In genomic region chr11:120759046-120759445, GRCh38 we compare ENCODE assay signal across 23 cellular contexts.
"Had no signal": no experiment of that assay in that cellular context is flagged by ENCODE, and none has a peak within 500 bp of the region (broad histone marks: within the 10 kb centered on the region; RNA-seq: fewer than 3 reads in every experiment).

No MANE protein-coding gene starts in this region.

- H3K9ac ChIP-seq: parathyroid adenoma had no signal

- H3K9me3 Mint-ChIP-seq: activated naive CD4-positive, alpha-beta T cell treated with anti-CD3 and anti-CD28 coated beads, Interleukin-2, amount 10 ng/mL, durations not matched to agents 7 days and 5 days; activated naive CD8-positive, alpha-beta T cell treated with anti-CD3 and anti-CD28 coated beads, Interleukin-2, amount 10 ng/mL, durations not matched to agents 7 days and 5 days; activated T-helper 1 cell treated with anti-CD3 and anti-CD28 coated beads, Interleukin-12 subunit alpha, Interleukin-12 subunit beta, Interleukin-2, Interleukin-4 antibody, amounts not matched to agents 30 ng/mL and 10 ng/mL and 1 ng/mL, durations not matched to agents 14 hours and 24 hours and 36 hours; dendritic cell treated with granulocyte-macrophage colony-stimulating factor and Interleukin-4, amounts not matched to agents 40 ng/mL and 50 ng/mL, for 4 days; T-helper 2 cell treated with Interferon-gamma antibody and Interleukin-4, amounts not matched to agents 5 μg/mL and 100 μg/mL, for 36 hours had no signal

- DNase-seq: activated CD4-positive, alpha-beta T cell treated with anti-CD3 and anti-CD28 coated beads for 36 hours; activated CD4-positive, CD25-positive, alpha-beta regulatory T cell; activated effector memory CD4-positive, alpha-beta T cell treated with anti-CD3 and anti-CD28 coated beads, Interleukin-2, amount 50 U/mL, for 16 hours; activated naive CD4-positive, alpha-beta T cell treated with anti-CD3 and anti-CD28 coated beads, Interleukin-2, amount 10 ng/mL, durations not matched to agents 7 days and 5 days; activated naive CD8-positive, alpha-beta T cell treated with anti-CD3 and anti-CD28 coated beads, Interleukin-2, amount 10 ng/mL, durations not matched to agents 7 days and 5 days; brain microvascular endothelial cell; effector CD4-positive, alpha-beta T cell; left cardiac atrium; left ventricle myocardium superior; naive thymus-derived CD4-positive, alpha-beta T cell; occipital lobe; stimulated activated CD4-positive, alpha-beta T cell treated with anti-CD3 and anti-CD28 coated beads, Interleukin-15, amount 100 ng/mL, for 24 hours; stimulated activated naive CD4-positive, alpha-beta T cell treated with Interleukin-2 at 50 U/mL for 16 hours; T-helper 1 cell had no signal

- H2AFZ ChIP-seq: parathyroid adenoma had no signal

- H3K4me1 Mint-ChIP-seq: activated CD4-positive, alpha-beta T cell treated with anti-CD3 and anti-CD28 coated beads for 36 hours; activated naive CD4-positive, alpha-beta T cell treated with anti-CD3 and anti-CD28 coated beads, Interleukin-2, amount 10 ng/mL, durations not matched to agents 7 days and 5 days; activated naive CD8-positive, alpha-beta T cell treated with anti-CD3 and anti-CD28 coated beads, Interleukin-2, amount 10 ng/mL, durations not matched to agents 7 days and 5 days; mesothelial cell of epicardium; naive thymus-derived CD4-positive, alpha-beta T cell had no signal

- H3K36me3 Mint-ChIP-seq: activated naive CD4-positive, alpha-beta T cell treated with anti-CD3 and anti-CD28 coated beads, Interleukin-2, amount 10 ng/mL, durations not matched to agents 7 days and 5 days; activated naive CD8-positive, alpha-beta T cell treated with anti-CD3 and anti-CD28 coated beads, Interleukin-2, amount 10 ng/mL, durations not matched to agents 7 days and 5 days; mesothelial cell of epicardium; naive thymus-derived CD4-positive, alpha-beta T cell had no signal

- H3K36me3 ChIP-seq: ascending aorta, brain microvascular endothelial cell, right atrium auricular region, tibial nerve had no signal

- H3K4me3 ChIP-seq: ascending aorta, right atrium auricular region, tibial nerve had no signal

- H3K9me3 ChIP-seq: ascending aorta, right atrium auricular region had no signal

- H3K4me1 ChIP-seq: ascending aorta, parathyroid adenoma, right atrium auricular region, tibial nerve had no signal

- H3K27ac Mint-ChIP-seq: activated CD4-positive, alpha-beta T cell treated with anti-CD3 and anti-CD28 coated beads for 36 hours; activated naive CD4-positive, alpha-beta T cell treated with anti-CD3 and anti-CD28 coated beads, Interleukin-2, amount 10 ng/mL, durations not matched to agents 7 days and 5 days; activated naive CD8-positive, alpha-beta T cell treated with anti-CD3 and anti-CD28 coated beads, Interleukin-2, amount 10 ng/mL, durations not matched to agents 7 days and 5 days; activated T-helper 1 cell treated with anti-CD3 and anti-CD28 coated beads, Interleukin-12 subunit alpha, Interleukin-12 subunit beta, Interleukin-2, Interleukin-4 antibody, amounts not matched to agents 30 ng/mL and 10 ng/mL and 1 ng/mL, durations not matched to agents 14 hours and 24 hours and 36 hours; dendritic cell treated with granulocyte-macrophage colony-stimulating factor and Interleukin-4, amounts not matched to agents 40 ng/mL and 50 ng/mL, for 4 days; mesothelial cell of epicardium; naive thymus-derived CD4-positive, alpha-beta T cell; T-helper 2 cell treated with Interferon-gamma antibody and Interleukin-4, amounts not matched to agents 5 μg/mL and 100 μg/mL, for 36 hours had no signal

- H3K79me2 ChIP-seq: parathyroid adenoma had no signal

- H3K27me3 Mint-ChIP-seq: activated naive CD4-positive, alpha-beta T cell treated with anti-CD3 and anti-CD28 coated beads, Interleukin-2, amount 10 ng/mL, durations not matched to agents 7 days and 5 days had no signal

- ATAC-seq: activated CD4-positive, alpha-beta T cell treated with anti-CD3 and anti-CD28 coated beads for 36 hours; left ventricle myocardium superior; naive thymus-derived CD4-positive, alpha-beta T cell had no signal

- H3K27ac ChIP-seq: ascending aorta, brain microvascular endothelial cell, epithelial cell of prostate, parathyroid adenoma, right atrium auricular region, tibial nerve had no signal

- H3K27me3 ChIP-seq: ascending aorta, brain microvascular endothelial cell, right atrium auricular region, tibial nerve had no signal

- H3K4me3 Mint-ChIP-seq: activated CD4-positive, alpha-beta T cell treated with anti-CD3 and anti-CD28 coated beads for 36 hours; activated naive CD4-positive, alpha-beta T cell treated with anti-CD3 and anti-CD28 coated beads, Interleukin-2, amount 10 ng/mL, durations not matched to agents 7 days and 5 days; activated naive CD8-positive, alpha-beta T cell treated with anti-CD3 and anti-CD28 coated beads, Interleukin-2, amount 10 ng/mL, durations not matched to agents 7 days and 5 days; activated T-helper 1 cell treated with anti-CD3 and anti-CD28 coated beads, Interleukin-12 subunit alpha, Interleukin-12 subunit beta, Interleukin-2, Interleukin-4 antibody, amounts not matched to agents 30 ng/mL and 10 ng/mL and 1 ng/mL, durations not matched to agents 14 hours and 24 hours and 36 hours; dendritic cell treated with granulocyte-macrophage colony-stimulating factor and Interleukin-4, amounts not matched to agents 40 ng/mL and 50 ng/mL, for 4 days; mesothelial cell of epicardium; naive thymus-derived CD4-positive, alpha-beta T cell; T-helper 2 cell treated with Interferon-gamma antibody and Interleukin-4, amounts not matched to agents 5 μg/mL and 100 μg/mL, for 36 hours had no signal
